Comparison of ENCODE assay signal across 26 cellular contexts in genomic region chr2:174047746-174048145, GRCh38.
"Had no signal": no experiment of that assay in that cellular context is flagged by ENCODE, and none has a peak within 500 bp of the region (broad histone marks: within the 10 kb centered on the region; RNA-seq: fewer than 3 reads in every experiment).

No MANE protein-coding gene starts in this region.

- H3K27ac ChIP-seq: brain microvascular endothelial cell, coronary artery, dorsolateral prefrontal cortex, WERI-Rb-1 had no signal

- H3K4me3 ChIP-seq: coronary artery, dorsolateral prefrontal cortex had no signal

- H3K4me3 Mint-ChIP-seq: activated B cell treated with CpG ODN at 0.5 μM for 24 hours; activated CD8-positive, alpha-beta T cell treated with anti-CD3 and anti-CD28 coated beads for 36 hours; activated naive CD8-positive, alpha-beta T cell; activated T-cell treated with anti-CD3 and anti-CD28 coated beads, Interleukin-2, amount 50 U/mL, for 72 hours; central memory CD8-positive, alpha-beta T cell; dendritic cell treated with granulocyte-macrophage colony-stimulating factor and Interleukin-4, amounts not matched to agents 40 ng/mL and 50 ng/mL, for 4 days; endodermal cell; T-helper 17 cell; T-helper 2 cell treated with Interferon-gamma antibody and Interleukin-4, amounts not matched to agents 5 μg/mL and 100 μg/mL, for 36 hours had no signal

- H3K9me3 Mint-ChIP-seq: activated B cell treated with CpG ODN at 0.5 μM for 24 hours; activated CD8-positive, alpha-beta T cell treated with anti-CD3 and anti-CD28 coated beads for 36 hours; activated T-cell treated with anti-CD3 and anti-CD28 coated beads, Interleukin-2, amount 50 U/mL, for 72 hours; central memory CD8-positive, alpha-beta T cell; dendritic cell treated with granulocyte-macrophage colony-stimulating factor and Interleukin-4, amounts not matched to agents 40 ng/mL and 50 ng/mL, for 4 days; T-helper 2 cell treated with Interferon-gamma antibody and Interleukin-4, amounts not matched to agents 5 μg/mL and 100 μg/mL, for 36 hours had no signal

- H3K27ac Mint-ChIP-seq: activated B cell treated with CpG ODN at 0.5 μM for 24 hours; activated CD8-positive, alpha-beta T cell treated with anti-CD3 and anti-CD28 coated beads for 36 hours; activated naive CD8-positive, alpha-beta T cell; activated T-cell treated with anti-CD3 and anti-CD28 coated beads, Interleukin-2, amount 50 U/mL, for 72 hours; dendritic cell treated with granulocyte-macrophage colony-stimulating factor and Interleukin-4, amounts not matched to agents 40 ng/mL and 50 ng/mL, for 4 days; endodermal cell; T-helper 17 cell; T-helper 2 cell treated with Interferon-gamma antibody and Interleukin-4, amounts not matched to agents 5 μg/mL and 100 μg/mL, for 36 hours had no signal

- H3K36me3 ChIP-seq: brain microvascular endothelial cell, WERI-Rb-1 had no signal

- H3K4me1 Mint-ChIP-seq: central memory CD8-positive, alpha-beta T cell; T-helper 17 cell had no signal

- H3K27me3 ChIP-seq: brain microvascular endothelial cell, dorsolateral prefrontal cortex had no signal

- H3K27me3 Mint-ChIP-seq: activated B cell treated with CpG ODN at 0.5 μM for 24 hours; central memory CD8-positive, alpha-beta T cell had no signal

- DNase-seq: activated B cell treated with CpG ODN at 0.5 μM for 24 hours; activated CD4-positive, alpha-beta T cell treated with anti-CD3 and anti-CD28 coated beads for 48 hours; activated CD4-positive, alpha-beta T cell treated with anti-CD3 and anti-CD28 coated beads, Interleukin-2, amount 50 U/mL, for 1 hour; activated CD4-positive, alpha-beta T cell treated with anti-CD3 and anti-CD28 coated beads, Interleukin-2, amount 50 U/mL, for 48 hours; activated CD8-positive, alpha-beta memory T cell treated with anti-CD3 and anti-CD28 coated beads for 24 hours; activated CD8-positive, alpha-beta T cell treated with anti-CD3 and anti-CD28 coated beads for 36 hours; activated gamma-delta T cell; activated naive CD4-positive, alpha-beta T cell; activated naive CD4-positive, alpha-beta T cell treated with anti-CD3 and anti-CD28 coated beads, Interleukin-2, amount 50 U/mL, for 16 hours; activated T-cell treated with anti-CD3 and anti-CD28 coated beads, Interleukin-2, amount 50 U/mL, for 72 hours; amniotic stem cell; anterior cingulate cortex; brain microvascular endothelial cell; dorsolateral prefrontal cortex; effector memory CD4-positive, alpha-beta T cell; endodermal cell; foreskin fibroblast; T-helper 1 cell; T-helper 17 cell; T1000; WERI-Rb-1 had no signal
